8 cellular contexts compared by ENCODE assay signal in genomic region chr16:67718668-67719047, GRCh38. TPM values are rescaled to one million over a fixed set of nuclear protein-coding genes. Genes with fewer than 3 reads are reported as not detected.
DNase-seq lines count a peak whose midpoint lies in the region; ATAC-seq and TF ChIP-seq lines count a peak whose summit lies in the region.

No MANE protein-coding gene starts in this region.

- peak overlapping the region; percentile 59; the same call in 1 of the 2 replicates for H2AFZ ChIP-seq in Karpas-422 (ENCODE audit: low read length)

- H3K9me3 Mint-ChIP-seq in activated CD4-positive, alpha-beta T cell treated with anti-CD3 and anti-CD28 coated beads, Interleukin-2, amount 10 ng/mL, durations not matched to agents 24 days and 14 days = no peaks in the 10 kb centered on the region

- H3K4me3 ChIP-seq in Karpas-422 (ENCODE audit: low read length) (peak overlapping the region; percentile 83), brain microvascular endothelial cell (ENCODE audit: low read depth, low read length) (peak overlapping the region; percentile 87), right lobe of liver (peak overlapping the region; percentile 97 to 100 (median 98)), thyroid gland (replicated peaks in 1 of 3) (peak overlapping the region; percentile 4 to 97 (median 46))

- H3K4me2 ChIP-seq in Karpas-422 (ENCODE audit: low read depth, low read length, poor library complexity, severe bottlenecking) = peak overlapping the region; percentile 89

- H3K36me3 ChIP-seq in Karpas-422 (ENCODE audit: insufficient read depth, low read length) (peaks cover 11% of the 10 kb centered on the region; the same call in 1 of the 2 replicates), brain microvascular endothelial cell (replicated peaks) (no peaks in the 10 kb centered on the region), right lobe of liver (peaks cover 0 to 3% (median 0%) of the 10 kb centered on the region in 4 donors), thyroid gland (no peaks in the 10 kb centered on the region)

- peak overlapping the region; percentile 96 for H3K27ac Mint-ChIP-seq in activated CD4-positive, alpha-beta T cell treated with anti-CD3 and anti-CD28 coated beads, Interleukin-2, amount 10 ng/mL, durations not matched to agents 24 days and 14 days

- H3K9me2 ChIP-seq in Karpas-422 (replicated peaks; ENCODE audit: insufficient read depth, low read length) = no peaks in the 10 kb centered on the region

- peak overlapping the region; percentile 88 for H3K4me3 Mint-ChIP-seq in activated CD4-positive, alpha-beta T cell treated with anti-CD3 and anti-CD28 coated beads, Interleukin-2, amount 10 ng/mL, durations not matched to agents 24 days and 14 days

- H3K27me3 ChIP-seq in Karpas-422 (ENCODE audit: low read length) (no peaks in the 10 kb centered on the region), brain microvascular endothelial cell (replicated peaks) (no peaks in the 10 kb centered on the region), right lobe of liver (no peaks in the 10 kb centered on the region), thyroid gland (no peaks in the 10 kb centered on the region)

- H3K27me3 Mint-ChIP-seq in activated CD4-positive, alpha-beta T cell treated with anti-CD3 and anti-CD28 coated beads, Interleukin-2, amount 10 ng/mL, durations not matched to agents 24 days and 14 days = no peaks in the 10 kb centered on the region

- TF ChIP-seq POLR2A in right lobe of liver (IDR thresholded peaks at IDR 0.05) (no peak), thyroid gland (IDR thresholded peaks at IDR 0.05) (no peak)

- H3K4me1 Mint-ChIP-seq in activated CD4-positive, alpha-beta T cell treated with anti-CD3 and anti-CD28 coated beads, Interleukin-2, amount 10 ng/mL, durations not matched to agents 24 days and 14 days = peaks cover 34% of the 10 kb centered on the region

- peaks cover 8% of the 10 kb centered on the region for H3K36me3 Mint-ChIP-seq in activated CD4-positive, alpha-beta T cell treated with anti-CD3 and anti-CD28 coated beads, Interleukin-2, amount 10 ng/mL, durations not matched to agents 24 days and 14 days (ENCODE audit: low read depth)

- ATAC-seq in right lobe of liver = no peak

- H3K9ac ChIP-seq in Karpas-422 (ENCODE audit: low read length) = peak overlapping the region; percentile 98

- peak; percentile 75 for DNase-seq in activated CD4-positive, alpha-beta T cell treated with anti-CD3 and anti-CD28 coated beads, Interleukin-2, amount 10 ng/mL, durations not matched to agents 24 days and 14 days
- DNase-seq in activated CD4-positive, alpha-beta T cell treated with anti-CD3 and anti-CD28 coated beads, Interleukin-2, amount 50 U/mL, for 1 hour = no peak
- DNase-seq in Karpas-422 (peak; percentile 71), brain microvascular endothelial cell (no peak), right lobe of liver (no peak), thyroid gland (no peak), T-helper 9 cell (no peak), NCI-H345 treated with DMSO at 0.1 percent for 48 hours (lab: John Stamatoyannopoulos, UW; ENCODE audit: unreplicated experiment) (no peak)

- peaks cover 65% of the 10 kb centered on the region for H3K4me1 ChIP-seq in Karpas-422 (ENCODE audit: low read length)
- peaks cover 0 to 59% (median 25%) of the 10 kb centered on the region in 4 donors for H3K4me1 ChIP-seq in right lobe of liver
- H3K4me1 ChIP-seq in thyroid gland = peaks cover 12 to 14% of the 10 kb centered on the region in 2 donors

- H3K9me3 ChIP-seq in Karpas-422 (ENCODE audit: low read length) (no peaks in the 10 kb centered on the region), right lobe of liver (no peaks in the 10 kb centered on the region), thyroid gland (no peaks in the 10 kb centered on the region)

- WGBS in right lobe of liver (ENCODE audit: insufficient coverage, low coverage, low lambda C conversion rate, missing lambda C conversion rate) = 0% methylated on average over 12 of the region's 14 CpGs
- 2 to 4% methylated on average over 8 to 13 of the region's 14 CpGs for WGBS in thyroid gland, 2 donors

- peaks cover 9% of the 10 kb centered on the region for H4K20me1 ChIP-seq in Karpas-422 (ENCODE audit: insufficient read depth, low read depth, low read length)

- in situ Hi-C loops in brain microvascular endothelial cell (cut with HindIII; ENCODE audit: low pct_ligation_motif_present, low sequenced_read_pairs) = loop anchor here (25.0 kb wide), 1 partner anchor 194 kb away; no protein-coding TSS in a partner anchor

- TF ChIP-seq CTCF in brain microvascular endothelial cell (IDR thresholded peaks at IDR 0.05; ENCODE audit: low read depth, low read length, missing control alignments) = no peak
- no peak for TF ChIP-seq CTCF in right lobe of liver (IDR thresholded peaks at IDR 0.05)
- no peak for TF ChIP-seq CTCF in thyroid gland (IDR thresholded peaks at IDR 0.05)

- intact Hi-C loops in activated CD4-positive, alpha-beta T cell treated with anti-CD3 and anti-CD28 coated beads, Interleukin-2, amount 10 ng/mL, durations not matched to agents 24 days and 14 days (cut with micrococcal nuclease) = loop anchor here (1.0 to 2.0 kb wide), 4 partner anchors 52 to 156 kb away; partner anchors contain the start of genes C16orf86, CTCF, ENKD1 and NUTF2
- intact Hi-C loops in right lobe of liver (cut with DNase I) (no loop called here), thyroid gland (cut with DNase I) (loop anchor here (5.0 kb wide), 1 partner anchor 84 kb away; no protein-coding TSS in a partner anchor)

- H3K27ac ChIP-seq in Karpas-422 (ENCODE audit: low read length) (peak overlapping the region; percentile 83), brain microvascular endothelial cell (peak overlapping the region; percentile 21), right lobe of liver (peak overlapping the region; percentile 85 to 91 (median 85)), thyroid gland (peak overlapping the region in 2 of 3 donors; percentile 51 to 75)

- H3K79me2 ChIP-seq in Karpas-422 (ENCODE audit: low read length) = peaks cover 55% of the 10 kb centered on the region

RNA-seq across cellular contexts. Expression of gene GFOD2, which starts 0.5 kb away (rescaled TPM):
- 16.2 and 18.3 TPM in 2 replicates for total RNA-seq in activated CD4-positive, alpha-beta T cell treated with anti-CD3 and anti-CD28 coated beads, Interleukin-2, amount 10 ng/mL, durations not matched to agents 24 days and 14 days
- 12.9 and 34.8 TPM in 2 replicates for total RNA-seq in Karpas-422 (2014; rRNA removed; shearing (Covaris generic); ENCODE audit: low replicate concordance)
- 10 to 100 TPM; 19.7 to 39.7 (median 24.6) TPM for total RNA-seq in right lobe of liver
- 10 to 100 TPM; 10.9 to 27.5 (median 23.7) TPM for total RNA-seq in thyroid gland

RNA-seq across cellular contexts. Expression of gene C16orf86, which starts 52.0 kb away (rescaled TPM):
- total RNA-seq in activated CD4-positive, alpha-beta T cell treated with anti-CD3 and anti-CD28 coated beads, Interleukin-2, amount 10 ng/mL, durations not matched to agents 24 days and 14 days = 0.68 and 1.5 TPM in 2 replicates
- 13.8 and 18.4 TPM in 2 replicates for total RNA-seq in Karpas-422 (2014; rRNA removed; shearing (Covaris generic); ENCODE audit: low replicate concordance)
- 1 to 10 TPM; 1.4 to 4.3 (median 2.5) TPM for total RNA-seq in right lobe of liver
- total RNA-seq in thyroid gland = 10 to 100 TPM in 1 of 4 donors, 1 to 10 TPM in 3; 3.9 to 10.7 (median 6.9) TPM

RNA-seq across cellular contexts. Expression of gene ENKD1, which starts 52.1 kb away (rescaled TPM):
- 12.7 and 13.8 TPM in 2 replicates for total RNA-seq in activated CD4-positive, alpha-beta T cell treated with anti-CD3 and anti-CD28 coated beads, Interleukin-2, amount 10 ng/mL, durations not matched to agents 24 days and 14 days
- 8.4 and 26.8 TPM in 2 replicates for total RNA-seq in Karpas-422 (2014; rRNA removed; shearing (Covaris generic); ENCODE audit: low replicate concordance)
- total RNA-seq in right lobe of liver (1 to 10 TPM; 4.4 to 8.9 (median 7.3) TPM), thyroid gland (10 to 100 TPM; 14.2 to 33.2 (median 21.9) TPM)

RNA-seq across cellular contexts. Expression of gene PARD6A, which starts 57.9 kb away (rescaled TPM):
- total RNA-seq in activated CD4-positive, alpha-beta T cell treated with anti-CD3 and anti-CD28 coated beads, Interleukin-2, amount 10 ng/mL, durations not matched to agents 24 days and 14 days = 13.5 and 14.0 TPM in 2 replicates
- total RNA-seq in Karpas-422 (2014; rRNA removed; shearing (Covaris generic); ENCODE audit: low replicate concordance) = 13.6 and 16.3 TPM in 2 replicates
- total RNA-seq in right lobe of liver (1 to 10 TPM; 1.3 to 4.8 (median 2.6) TPM), thyroid gland (1 to 10 TPM; 2.5 to 8.8 (median 5.0) TPM)

RNA-seq across cellular contexts. Expression of gene ACD, which starts 58.6 kb away (rescaled TPM):
- 54.0 and 55.1 TPM in 2 replicates for total RNA-seq in activated CD4-positive, alpha-beta T cell treated with anti-CD3 and anti-CD28 coated beads, Interleukin-2, amount 10 ng/mL, durations not matched to agents 24 days and 14 days
- 19.1 and 50.4 TPM in 2 replicates for total RNA-seq in Karpas-422 (2014; rRNA removed; shearing (Covaris generic); ENCODE audit: low replicate concordance)
- total RNA-seq in right lobe of liver = 1 to 10 TPM; 4.0 to 8.2 (median 5.9) TPM
- 10 to 100 TPM in 3 of 4 donors, 1 to 10 TPM in 1; 9.3 to 28.7 (median 21.5) TPM for total RNA-seq in thyroid gland

Comparison
In these comparisons a context has a peak if more than half of its experiments do, and no peak if none do; other contexts are left out.
1. DNase-seq: peak in activated CD4-positive, alpha-beta T cell treated with anti-CD3 and anti-CD28 coated beads, Interleukin-2, amount 10 ng/mL, durations not matched to agents 24 days and 14 days (single experiment) and Karpas-422 (single experiment); none in activated CD4-positive, alpha-beta T cell treated with anti-CD3 and anti-CD28 coated beads, Interleukin-2, amount 50 U/mL, for 1 hour (single experiment), brain microvascular endothelial cell (single experiment), right lobe of liver (0 of 3), thyroid gland (0 of 2), T-helper 9 cell (single experiment) and NCI-H345 treated with DMSO at 0.1 percent for 48 hours (single experiment).
2. H3K27ac ChIP-seq: peak in every context shown above with its lines; median percentile 85 in right lobe of liver; 83 in Karpas-422; 63 in thyroid gland; 21 in brain microvascular endothelial cell.
3. H3K4me3 ChIP-seq: peak in every context shown above with its lines; median percentile 98 in right lobe of liver; 87 in brain microvascular endothelial cell; 83 in Karpas-422; 46 in thyroid gland.
4. intact Hi-C loops: an anchor here in activated CD4-positive, alpha-beta T cell treated with anti-CD3 and anti-CD28 coated beads, Interleukin-2, amount 10 ng/mL, durations not matched to agents 24 days and 14 days (1.0 to 2.0 kb wide) and thyroid gland (5.0 kb wide); none called in right lobe of liver.